31 cellular contexts compared by ENCODE assay signal in genomic region chr2:102003696-102004095, GRCh38. TPM values are rescaled to one million over a fixed set of nuclear protein-coding genes. Genes with fewer than 3 reads are reported as not detected.
"Had no signal": no experiment of that assay in that cellular context is flagged by ENCODE, and none has a peak within 500 bp of the region (broad histone marks: within the 10 kb centered on the region; RNA-seq: fewer than 3 reads in every experiment).

No MANE protein-coding gene starts in this region.

- H3K27me3 Mint-ChIP-seq: activated CD4-positive, alpha-beta memory T cell treated with anti-CD3 and anti-CD28 coated beads, Interleukin-2, amount 10 ng/mL, durations not matched to agents 7 days and 5 days; activated CD4-positive, alpha-beta T cell treated with anti-CD3 and anti-CD28 coated beads for 36 hours; activated naive CD4-positive, alpha-beta T cell treated with anti-CD3 and anti-CD28 coated beads, Interleukin-2, amount 50 U/mL, for 24 hours; activated naive CD8-positive, alpha-beta T cell treated with anti-CD3 and anti-CD28 coated beads for 36 hours had no signal

- DNase-seq: activated CD4-positive, alpha-beta memory T cell treated with anti-CD3 and anti-CD28 coated beads, Interleukin-2, amount 10 ng/mL, durations not matched to agents 7 days and 5 days; activated CD4-positive, alpha-beta T cell treated with anti-CD3 and anti-CD28 coated beads for 36 hours; activated CD4-positive, alpha-beta T cell treated with anti-CD3 and anti-CD28 coated beads, Interleukin-2, amount 10 ng/mL, durations not matched to agents 24 days and 14 days; activated CD4-positive, alpha-beta T cell treated with anti-CD3 and anti-CD28 coated beads, Interleukin-2, amount 50 U/mL, for 4 hours; activated CD4-positive, CD25-positive, alpha-beta regulatory T cell; activated CD4-positive, CD25-positive, alpha-beta regulatory T cell treated with anti-CD3 and anti-CD28 coated beads, Interleukin-2, amount 50 U/mL, for 72 hours; activated CD8-positive, alpha-beta memory T cell treated with anti-CD3 and anti-CD28 coated beads, Interleukin-2, amount 50 U/mL, for 48 hours; activated effector memory CD4-positive, alpha-beta T cell treated with anti-CD3 and anti-CD28 coated beads, Interleukin-2, amount 50 U/mL, for 16 hours; activated naive CD4-positive, alpha-beta T cell treated with anti-CD3 and anti-CD28 coated beads for 36 hours; activated naive CD8-positive, alpha-beta T cell treated with anti-CD3 and anti-CD28 coated beads for 36 hours; activated naive CD8-positive, alpha-beta T cell treated with anti-CD3 and anti-CD28 coated beads, Interleukin-2, amount 50 U/mL, for 24 hours; activated T-cell treated with anti-CD3 and anti-CD28 coated beads for 4 hours; activated T-cell treated with anti-CD3 and anti-CD28 coated beads, Interleukin-2, amount 50 U/mL, for 4 hours; adrenal gland; amygdala; aorta; body of pancreas; caudate nucleus; cerebellar nuclear complex; colonic mucosa; effector CD8-positive, alpha-beta T cell; endodermal cell; foreskin fibroblast; glutamatergic neuron; T-helper 2 cell had no signal

- H3K36me3 ChIP-seq: adrenal gland, colonic mucosa had no signal

- H3K36me3 Mint-ChIP-seq: activated naive CD4-positive, alpha-beta T cell treated with anti-CD3 and anti-CD28 coated beads, Interleukin-2, amount 50 U/mL, for 24 hours; activated naive CD8-positive, alpha-beta T cell treated with anti-CD3 and anti-CD28 coated beads for 36 hours had no signal

- H3K4me3 ChIP-seq: adrenal gland, body of pancreas, colonic mucosa had no signal

- H3K4me3 Mint-ChIP-seq: activated CD4-positive, alpha-beta memory T cell treated with anti-CD3 and anti-CD28 coated beads, Interleukin-2, amount 10 ng/mL, durations not matched to agents 7 days and 5 days; activated CD4-positive, alpha-beta T cell treated with anti-CD3 and anti-CD28 coated beads for 36 hours; activated CD4-positive, alpha-beta T cell treated with anti-CD3 and anti-CD28 coated beads, Interleukin-2, amount 10 ng/mL, durations not matched to agents 24 days and 14 days; activated naive CD4-positive, alpha-beta T cell treated with anti-CD3 and anti-CD28 coated beads for 36 hours; activated naive CD4-positive, alpha-beta T cell treated with anti-CD3 and anti-CD28 coated beads, Interleukin-2, amount 50 U/mL, for 24 hours; activated naive CD8-positive, alpha-beta T cell treated with anti-CD3 and anti-CD28 coated beads for 36 hours; activated naive CD8-positive, alpha-beta T cell treated with anti-CD3 and anti-CD28 coated beads, Interleukin-2, amount 50 U/mL, for 24 hours; activated T-cell treated with anti-CD3 and anti-CD28 coated beads, Interleukin-2, amount 50 U/mL, for 4 hours; activated T-helper 1 cell treated with anti-CD3 and anti-CD28 coated beads, Interleukin-12 subunit alpha, Interleukin-12 subunit beta, Interleukin-2, Interleukin-4 antibody, amounts not matched to agents 30 ng/mL and 10 ng/mL and 1 ng/mL, durations not matched to agents 14 hours and 24 hours and 36 hours; endodermal cell had no signal

- H3K27me3 ChIP-seq: adrenal gland, body of pancreas, colonic mucosa had no signal

- H3K27ac Mint-ChIP-seq: activated CD4-positive, alpha-beta memory T cell treated with anti-CD3 and anti-CD28 coated beads, Interleukin-2, amount 10 ng/mL, durations not matched to agents 7 days and 5 days; activated CD4-positive, alpha-beta T cell treated with anti-CD3 and anti-CD28 coated beads for 36 hours; activated CD4-positive, alpha-beta T cell treated with anti-CD3 and anti-CD28 coated beads, Interleukin-2, amount 10 ng/mL, durations not matched to agents 24 days and 14 days; activated naive CD4-positive, alpha-beta T cell treated with anti-CD3 and anti-CD28 coated beads for 36 hours; activated naive CD4-positive, alpha-beta T cell treated with anti-CD3 and anti-CD28 coated beads, Interleukin-2, amount 50 U/mL, for 24 hours; activated naive CD8-positive, alpha-beta T cell treated with anti-CD3 and anti-CD28 coated beads for 36 hours; activated naive CD8-positive, alpha-beta T cell treated with anti-CD3 and anti-CD28 coated beads, Interleukin-2, amount 50 U/mL, for 24 hours; activated T-helper 1 cell treated with anti-CD3 and anti-CD28 coated beads, Interleukin-12 subunit alpha, Interleukin-12 subunit beta, Interleukin-2, Interleukin-4 antibody, amounts not matched to agents 30 ng/mL and 10 ng/mL and 1 ng/mL, durations not matched to agents 14 hours and 24 hours and 36 hours; activated T-helper 2 cell treated with anti-CD3 and anti-CD28 coated beads, Interferon-gamma antibody, Interleukin-2, Interleukin-4, amounts not matched to agents 10 μg/mL and 5 μg/mL and 100 μg/mL, durations not matched to agents 14 hours and 24 hours and 36 hours; endodermal cell had no signal

- H3K27ac ChIP-seq: body of pancreas, colonic mucosa had no signal

- H3K9me3 ChIP-seq: adrenal gland, body of pancreas, colonic mucosa had no signal

- FAIRE-seq: frontal cortex had no signal

- ATAC-seq: activated CD4-positive, alpha-beta T cell treated with anti-CD3 and anti-CD28 coated beads for 36 hours; activated naive CD8-positive, alpha-beta T cell treated with anti-CD3 and anti-CD28 coated beads, Interleukin-2, amount 50 U/mL, for 24 hours; activated T-cell treated with anti-CD3 and anti-CD28 coated beads, Interleukin-2, amount 50 U/mL, for 4 hours; body of pancreas; esophagus mucosa had no signal

- H3K9me3 Mint-ChIP-seq: activated CD4-positive, alpha-beta memory T cell treated with anti-CD3 and anti-CD28 coated beads, Interleukin-2, amount 10 ng/mL, durations not matched to agents 7 days and 5 days; activated CD4-positive, alpha-beta T cell treated with anti-CD3 and anti-CD28 coated beads, Interleukin-2, amount 10 ng/mL, durations not matched to agents 24 days and 14 days; activated naive CD4-positive, alpha-beta T cell treated with anti-CD3 and anti-CD28 coated beads for 36 hours; activated naive CD4-positive, alpha-beta T cell treated with anti-CD3 and anti-CD28 coated beads, Interleukin-2, amount 50 U/mL, for 24 hours; activated naive CD8-positive, alpha-beta T cell treated with anti-CD3 and anti-CD28 coated beads for 36 hours; activated naive CD8-positive, alpha-beta T cell treated with anti-CD3 and anti-CD28 coated beads, Interleukin-2, amount 50 U/mL, for 24 hours; activated T-cell treated with anti-CD3 and anti-CD28 coated beads, Interleukin-2, amount 50 U/mL, for 4 hours; activated T-helper 1 cell treated with anti-CD3 and anti-CD28 coated beads, Interleukin-12 subunit alpha, Interleukin-12 subunit beta, Interleukin-2, Interleukin-4 antibody, amounts not matched to agents 30 ng/mL and 10 ng/mL and 1 ng/mL, durations not matched to agents 14 hours and 24 hours and 36 hours; activated T-helper 2 cell treated with anti-CD3 and anti-CD28 coated beads, Interferon-gamma antibody, Interleukin-2, Interleukin-4, amounts not matched to agents 10 μg/mL and 5 μg/mL and 100 μg/mL, durations not matched to agents 14 hours and 24 hours and 36 hours; endodermal cell had no signal

- H3K4me1 ChIP-seq: colonic mucosa had no signal

RNA-seq across cellular contexts. Expression of gene IL1R2, which starts 11.9 kb away (rescaled TPM):
- total RNA-seq: dermis microvascular lymphatic vessel endothelial cell, frontal cortex had no signal
